ENCODE assay signal across 12 cellular contexts in genomic region chr5:1484416-1485319, GRCh38. TPM values are rescaled to one million over a fixed set of nuclear protein-coding genes. Genes with fewer than 3 reads are reported as not detected.
A peak's percentile ranks its signal among the peaks of the same experiment; 100 is the strongest.
DNase-seq lines count a peak whose midpoint lies in the region; ATAC-seq, FAIRE-seq and TF ChIP-seq lines count a peak whose summit lies in the region.
"Had no signal": no experiment of that assay in that cellular context is flagged by ENCODE, and none has a peak within 500 bp of the region (broad histone marks: within the 10 kb centered on the region; RNA-seq: fewer than 3 reads in every experiment).

No MANE protein-coding gene starts in this region.

- ATAC-seq in GM19324 (IDR thresholded peaks at IDR 0.05; ENCODE audit: low FRiP score, unreplicated experiment), result peak; percentile 46
- peak; percentile 45 for ATAC-seq in HG02884 (IDR thresholded peaks at IDR 0.05; ENCODE audit: unreplicated experiment)

- peak overlapping the region; percentile 51 for H3K4me2 ChIP-seq in OCI-LY7 (ENCODE audit: low read length)

- peaks cover 54% of the 10 kb centered on the region for H3K36me3 ChIP-seq in OCI-LY7 (ENCODE audit: insufficient read depth, low read length)

- H3K4me3 Mint-ChIP-seq in activated CD4-positive, alpha-beta memory T cell treated with anti-CD3 and anti-CD28 coated beads, Interleukin-2, amount 10 ng/mL, durations not matched to agents 7 days and 5 days, result no peak overlapping the region

- H3K4me3 ChIP-seq in OCI-LY7 (ENCODE audit: low read depth, low read length, poor library complexity, severe bottlenecking), result no peak overlapping the region
- H3K4me3 ChIP-seq in lower leg skin (ENCODE audit: low read depth, poor library complexity, severe bottlenecking), result no peak overlapping the region
- H3K4me3 ChIP-seq: ascending aorta had no signal

- H4K20me1 ChIP-seq in OCI-LY7 (ENCODE audit: insufficient read depth, low read length), result no peaks in the 10 kb centered on the region

- no TSS peak for BruUV-seq in OCI-LY7 (replicated peaks; lab: Mats Ljungman, UMichigan)

- POLR2A ChIA-PET in OCI-LY7 (lab: Charles Lee), result interaction anchor here (0.7 to 1.5 kb wide), 3 partner anchors 18 to 75 kb away, joined by 3 read pairs; no protein-coding TSS in a partner anchor
- POLR2A ChIA-PET in activated CD4-positive, alpha-beta memory T cell treated with anti-CD3 and anti-CD28 coated beads, Interleukin-2, amount 10 ng/mL, durations not matched to agents 7 days and 5 days (lab: Charles Lee), result no interaction called here

- H3K27ac Mint-ChIP-seq in activated CD4-positive, alpha-beta memory T cell treated with anti-CD3 and anti-CD28 coated beads, Interleukin-2, amount 10 ng/mL, durations not matched to agents 7 days and 5 days, result no peak overlapping the region

- H3K27ac ChIP-seq in OCI-LY7 (ENCODE audit: low read depth, low read length, poor library complexity, severe bottlenecking), result peak overlapping the region; percentile 39
- H3K27ac ChIP-seq: ascending aorta had no signal

- H3K9me3 Mint-ChIP-seq in activated CD4-positive, alpha-beta memory T cell treated with anti-CD3 and anti-CD28 coated beads, Interleukin-2, amount 10 ng/mL, durations not matched to agents 7 days and 5 days, result no peaks in the 10 kb centered on the region

- peaks cover 30% of the 10 kb centered on the region for H3K4me1 Mint-ChIP-seq in activated CD4-positive, alpha-beta memory T cell treated with anti-CD3 and anti-CD28 coated beads, Interleukin-2, amount 10 ng/mL, durations not matched to agents 7 days and 5 days

- no peak overlapping the region for H2AFZ ChIP-seq in OCI-LY7 (ENCODE audit: low read length)

- H3K79me2 ChIP-seq in OCI-LY7 (ENCODE audit: insufficient read depth, low read depth, low read length), result no peaks in the 10 kb centered on the region

- DNase-seq in GM12891 (ENCODE audit: insufficient read length, low spot score) (no peak), OCI-LY7 (ENCODE audit: low spot score) (peak; percentile 72), SK-N-DZ (ENCODE audit: low spot score) (no peak), lower leg skin (ENCODE audit: low spot score in 2 of 2) (no peak), dermis blood vessel endothelial cell (no peak)
- DNase-seq in activated CD4-positive, alpha-beta memory T cell treated with anti-CD3 and anti-CD28 coated beads, Interleukin-2, amount 10 ng/mL, durations not matched to agents 7 days and 5 days, result no peak
- DNase-seq: activated CD4-positive, alpha-beta T cell treated with anti-CD3 and anti-CD28 coated beads for 1 hour; NCI-H774 had no signal

- no peaks in the 10 kb centered on the region for H3K9me2 ChIP-seq in OCI-LY7 (ENCODE audit: insufficient read depth, low read length)

- peak; percentile 79 for FAIRE-seq in GM12891 (lab: Jason Lieb, UNC)
- FAIRE-seq: D721Med had no signal

- H3K9me3 ChIP-seq in OCI-LY7 (ENCODE audit: low read length), result no peaks in the 10 kb centered on the region
- H3K9me3 ChIP-seq: ascending aorta had no signal

- intact Hi-C loops in OCI-LY7 (cut with micrococcal nuclease; ENCODE audit: unreplicated experiment) (no loop called here), lower leg skin (cut with DNase I; ENCODE audit: low total_unique reads) (no loop called here)

- CTCF ChIA-PET in OCI-LY7 (lab: Charles Lee; ENCODE audit: unreplicated experiment), result no interaction called here
- CTCF ChIA-PET in activated CD4-positive, alpha-beta memory T cell treated with anti-CD3 and anti-CD28 coated beads, Interleukin-2, amount 10 ng/mL, durations not matched to agents 7 days and 5 days (lab: Charles Lee), result no interaction called here

- TF ChIP-seq POLR2A in GM12891 (IDR thresholded peaks at IDR 0.05; ENCODE audit: low read depth, low read length), result peak; percentile 70
- no peak for TF ChIP-seq POLR2A in lower leg skin (IDR thresholded peaks at IDR 0.05)

- TF ChIP-seq CTCF in OCI-LY7 (conservative IDR thresholded peaks at IDR 0.05; ENCODE audit: low read length), result no peak
- no peak for TF ChIP-seq CTCF in lower leg skin (IDR thresholded peaks at IDR 0.05)

- H3K36me3 Mint-ChIP-seq in activated CD4-positive, alpha-beta memory T cell treated with anti-CD3 and anti-CD28 coated beads, Interleukin-2, amount 10 ng/mL, durations not matched to agents 7 days and 5 days (ENCODE audit: low read depth), result peaks cover 34% of the 10 kb centered on the region

- WGBS in lower leg skin, 2 donors, result 89 to 91% methylated on average over 29 of the region's 29 CpGs

- H3K4me1 ChIP-seq in OCI-LY7 (ENCODE audit: insufficient read depth, low read length, poor library complexity, severe bottlenecking), result peaks cover 60% of the 10 kb centered on the region
- H3K4me1 ChIP-seq: ascending aorta had no signal

- no peaks in the 10 kb centered on the region for H3K27me3 Mint-ChIP-seq in activated CD4-positive, alpha-beta memory T cell treated with anti-CD3 and anti-CD28 coated beads, Interleukin-2, amount 10 ng/mL, durations not matched to agents 7 days and 5 days

TF ChIP-seq in GM12891, 5 proteins besides CTCF, POLR2A, EP300 and RAD21:
- TF ChIP-seq PAX5 (IDR thresholded peaks at IDR 0.05; ENCODE audit: insufficient read depth, low read length, severe bottlenecking) (no peak), POLR2AphosphoS5 (IDR thresholded peaks at IDR 0.05; ENCODE audit: low read depth, low read length) (peak; percentile 68; the same call in 1 of the 2 replicates), TAF1 (IDR thresholded peaks at IDR 0.05; ENCODE audit: low read depth, low read length) (no peak), POU2F2 (IDR thresholded peaks at IDR 0.05; ENCODE audit: low read depth, low read length) (no peak)
TF ChIP-seq in GM12891: peak in this region for 1.

RNA-seq across cellular contexts. Expression of gene LPCAT1, which starts 39.1 kb away (rescaled TPM):
- 54.4 TPM for polyA plus RNA-seq in GM12891 (2012; ENCODE audit: low read depth, missing spikeins)
- total RNA-seq in OCI-LY7 (2014; rRNA removed; shearing (Covaris generic)), result 47.7 and 69.1 TPM in 2 replicates
- total RNA-seq in OCI-LY7 (2022) (57.3 and 63.6 TPM in 2 replicates), lower leg skin (10 to 100 TPM; 10.4 to 13.2 (median 12.3) TPM), dermis blood vessel endothelial cell (33.8 and 41.9 TPM in 2 replicates)
- polyA plus RNA-seq in SK-N-DZ (2014; cell fraction: cytosol; rRNA removed), result 73.8 and 87.2 TPM in 2 replicates
- 46.6 and 62.7 TPM in 2 replicates for polyA plus RNA-seq in SK-N-DZ (2014; cell fraction: nucleus; rRNA removed)
- total RNA-seq in activated CD4-positive, alpha-beta memory T cell treated with anti-CD3 and anti-CD28 coated beads, Interleukin-2, amount 10 ng/mL, durations not matched to agents 7 days and 5 days, result 10 to 100 TPM; 68.7 to 71.4 TPM

RNA-seq across cellular contexts. Expression of gene SLC6A3, which starts 39.4 kb away (rescaled TPM):
- polyA plus RNA-seq in GM12891 (2012; ENCODE audit: low read depth, missing spikeins), result 0.05 TPM
- total RNA-seq in OCI-LY7 (2014; rRNA removed; shearing (Covaris generic)), result 0.05 TPM in 1 of 2 replicates, not detected in the other
- total RNA-seq in OCI-LY7 (2022) (not detected in 2 replicates), lower leg skin (not detected), dermis blood vessel endothelial cell (not detected in 2 replicates)
- polyA plus RNA-seq in SK-N-DZ (2014; cell fraction: cytosol; rRNA removed), result 0.02 and 0.10 TPM in 2 replicates
- polyA plus RNA-seq in SK-N-DZ (2014; cell fraction: nucleus; rRNA removed), result 0.32 TPM in 1 of 2 replicates, not detected in the other
- not detected for total RNA-seq in activated CD4-positive, alpha-beta memory T cell treated with anti-CD3 and anti-CD28 coated beads, Interleukin-2, amount 10 ng/mL, durations not matched to agents 7 days and 5 days
- total RNA-seq: ascending aorta had no signal
